ENCODE assay signal across 26 cellular contexts in genomic region chr20:23317081-23317480, GRCh38. TPM values are rescaled to one million over a fixed set of nuclear protein-coding genes. Genes with fewer than 3 reads are reported as not detected.
DNase-seq lines count a peak whose midpoint lies in the region; ATAC-seq and TF ChIP-seq lines count a peak whose summit lies in the region.
"Had no signal": no experiment of that assay in that cellular context is flagged by ENCODE, and none has a peak within 500 bp of the region (broad histone marks: within the 10 kb centered on the region; RNA-seq: fewer than 3 reads in every experiment).

No MANE protein-coding gene starts in this region.

- intact Hi-C loops in sigmoid colon (cut with DNase I): no loop called here

- H3K4me2 ChIP-seq in BLaER1: peak overlapping the region; percentile 20; the same call in 1 of the 2 replicates
- H3K4me2 ChIP-seq: A549 had no signal

- no peak for TF ChIP-seq POLR2A in sigmoid colon (IDR thresholded peaks at IDR 0.05)

- peak overlapping the region; percentile 7 for H3K27ac Mint-ChIP-seq in endothelial cell (ENCODE audit: unreplicated experiment)
- no peak overlapping the region for H3K27ac Mint-ChIP-seq in stimulated activated memory B cell treated with anti-CD40 and anti-IgM and Interleukin-4, amounts not matched to agents 10 μg/mL and 1 μg/mL and 100 μg/mL, for 72 hours
- H3K27ac Mint-ChIP-seq: B cell; CD14-positive monocyte; CD4-positive, alpha-beta memory T cell; CD4-positive, CD25-positive, alpha-beta regulatory T cell; CD8-positive, alpha-beta memory T cell had no signal

- H3K9me3 ChIP-seq in BLaER1 (peaks cover 14% of the 10 kb centered on the region; the same call in 1 of the 2 replicates), SJSA1 (replicated peaks) (no peaks in the 10 kb centered on the region), sigmoid colon (no peaks in the 10 kb centered on the region)

- ATAC-seq in stimulated activated memory B cell treated with anti-CD40 and anti-IgM and Interleukin-4, amounts not matched to agents 10 μg/mL and 1 μg/mL and 100 μg/mL, for 72 hours: no peak
- ATAC-seq: A549, GM12878 had no signal

- H3K9ac ChIP-seq in BLaER1: no peak overlapping the region

- 91% methylated on average over 5 of the region's 5 CpGs for WGBS in sigmoid colon, 2 donors

- TF ChIP-seq EP300 in sigmoid colon (IDR thresholded peaks at IDR 0.05): no peak

- no peaks in the 10 kb centered on the region for H3K27me3 ChIP-seq in BLaER1
- no peaks in the 10 kb centered on the region for H3K27me3 ChIP-seq in SJSA1 (replicated peaks)
- no peaks in the 10 kb centered on the region for H3K27me3 ChIP-seq in sigmoid colon

- H3K4me1 Mint-ChIP-seq in endothelial cell (ENCODE audit: unreplicated experiment): peaks cover 27% of the 10 kb centered on the region
- H3K4me1 Mint-ChIP-seq in stimulated activated memory B cell treated with anti-CD40 and anti-IgM and Interleukin-4, amounts not matched to agents 10 μg/mL and 1 μg/mL and 100 μg/mL, for 72 hours: no peaks in the 10 kb centered on the region
- H3K4me1 Mint-ChIP-seq: B cell; CD14-positive monocyte; CD4-positive, alpha-beta memory T cell; CD4-positive, CD25-positive, alpha-beta regulatory T cell; CD8-positive, alpha-beta memory T cell had no signal

- TF ChIP-seq CTCF in endothelial cell (IDR thresholded peaks at IDR 0.05; ENCODE audit: unreplicated experiment) (no peak), sigmoid colon (IDR thresholded peaks at IDR 0.05) (no peak), coronary artery (IDR thresholded peaks at IDR 0.05) (no peak)

- DNase-seq in SJSA1 (ENCODE audit: low read depth in 1 of 2, low spot score in 2 of 2) (peak; percentile 96 to 97), endothelial cell (ENCODE audit: low spot score) (no peak), sigmoid colon (peak; percentile 47), MV-4-11 (lab: John Stamatoyannopoulos, UW) (no peak), HT-29 (ENCODE audit: low spot score) (no peak), coronary artery (ENCODE audit: low spot score) (no peak)
- DNase-seq: AML-193; C1 segment of cervical spinal cord; CD4-positive, alpha-beta memory T cell; CD4-positive, CD25-positive, alpha-beta regulatory T cell; CD8-positive, alpha-beta memory T cell; COR-L47; DMS 273 treated with DMSO at 0.1 percent for 48 hours; DMS153; DMS53; DMS79; DND-41; EL; GDM1 had no signal

- no peak overlapping the region for H3K4me3 Mint-ChIP-seq in endothelial cell (ENCODE audit: unreplicated experiment)
- H3K4me3 Mint-ChIP-seq in stimulated activated memory B cell treated with anti-CD40 and anti-IgM and Interleukin-4, amounts not matched to agents 10 μg/mL and 1 μg/mL and 100 μg/mL, for 72 hours: no peak overlapping the region
- H3K4me3 Mint-ChIP-seq: B cell; CD14-positive monocyte; CD4-positive, alpha-beta memory T cell; CD4-positive, CD25-positive, alpha-beta regulatory T cell had no signal

- H4K20me1 ChIP-seq in BLaER1: no peaks in the 10 kb centered on the region

- H3K36me3 Mint-ChIP-seq in endothelial cell (ENCODE audit: low read depth, unreplicated experiment): no peaks in the 10 kb centered on the region
- peaks cover 9% of the 10 kb centered on the region for H3K36me3 Mint-ChIP-seq in stimulated activated memory B cell treated with anti-CD40 and anti-IgM and Interleukin-4, amounts not matched to agents 10 μg/mL and 1 μg/mL and 100 μg/mL, for 72 hours
- H3K36me3 Mint-ChIP-seq: CD14-positive monocyte; CD4-positive, alpha-beta memory T cell; CD4-positive, CD25-positive, alpha-beta regulatory T cell; CD8-positive, alpha-beta memory T cell had no signal

- H3K4me1 ChIP-seq in BLaER1 (peaks cover 11% of the 10 kb centered on the region; the same call in 1 of the 2 replicates), SJSA1 (replicated peaks) (peaks cover 60% of the 10 kb centered on the region), sigmoid colon (no peaks in the 10 kb centered on the region)
- H3K4me1 ChIP-seq: A549 had no signal

- H3K27ac ChIP-seq in BLaER1 (no peak overlapping the region), SJSA1 (peak overlapping the region; percentile 95), sigmoid colon (no peak overlapping the region), coronary artery (peak overlapping the region in 1 of 2 donors; percentile 36)
- H3K27ac ChIP-seq: 22Rv1, A549 had no signal

- H3K36me3 ChIP-seq in BLaER1 (no peaks in the 10 kb centered on the region), SJSA1 (no peaks in the 10 kb centered on the region), sigmoid colon (no peaks in the 10 kb centered on the region)

- no peaks in the 10 kb centered on the region for H3K9me3 Mint-ChIP-seq in endothelial cell (ENCODE audit: unreplicated experiment)
- no peaks in the 10 kb centered on the region for H3K9me3 Mint-ChIP-seq in stimulated activated memory B cell treated with anti-CD40 and anti-IgM and Interleukin-4, amounts not matched to agents 10 μg/mL and 1 μg/mL and 100 μg/mL, for 72 hours
- H3K9me3 Mint-ChIP-seq: CD4-positive, alpha-beta memory T cell; CD4-positive, CD25-positive, alpha-beta regulatory T cell; CD8-positive, alpha-beta memory T cell had no signal

- no peak overlapping the region for H3K4me3 ChIP-seq in BLaER1
- no peak overlapping the region for H3K4me3 ChIP-seq in SJSA1
- no peak overlapping the region for H3K4me3 ChIP-seq in sigmoid colon
- no peak overlapping the region for H3K4me3 ChIP-seq in coronary artery
- H3K4me3 ChIP-seq: A549, GM12878 had no signal

- peaks cover 4% of the 10 kb centered on the region for H3K27me3 Mint-ChIP-seq in endothelial cell (ENCODE audit: unreplicated experiment)
- H3K27me3 Mint-ChIP-seq in stimulated activated memory B cell treated with anti-CD40 and anti-IgM and Interleukin-4, amounts not matched to agents 10 μg/mL and 1 μg/mL and 100 μg/mL, for 72 hours: no peaks in the 10 kb centered on the region

RNA-seq across cellular contexts. Expression of gene NXT1, which starts 33.5 kb away (rescaled TPM):
- total RNA-seq in SJSA1 (2014; rRNA removed; shearing (Covaris generic)): 76.0 and 82.5 TPM in 2 replicates
- 24.5 TPM for total RNA-seq in endothelial cell (ENCODE audit: unreplicated experiment)
- 10 to 100 TPM; 19.9 to 57.6 (median 29.3) TPM for total RNA-seq in sigmoid colon
- polyA plus RNA-seq in sigmoid colon: 10 to 100 TPM in 2 of 3 donors, 1 to 10 TPM in 1; 8.1 to 22.3 (median 10.8) TPM
- 70.6 and 101 TPM in 2 replicates for total RNA-seq in HT-29 (2014; rRNA removed; shearing (Covaris generic))

RNA-seq across cellular contexts. Expression of gene GZF1, which starts 44.9 kb away (rescaled TPM):
- 19.4 and 22.0 TPM in 2 replicates for total RNA-seq in SJSA1 (2014; rRNA removed; shearing (Covaris generic))
- total RNA-seq in endothelial cell (ENCODE audit: unreplicated experiment): 9.6 TPM
- total RNA-seq in sigmoid colon: 10 to 100 TPM; 13.0 to 17.5 (median 17.1) TPM
- polyA plus RNA-seq in sigmoid colon: 1 to 10 TPM; 2.4 to 6.0 (median 4.9) TPM
- total RNA-seq in HT-29 (2014; rRNA removed; shearing (Covaris generic)): 11.2 and 25.2 TPM in 2 replicates

Comparison
In these comparisons a context has a peak if more than half of its experiments do, and no peak if none do; other contexts are left out.
1. DNase-seq: peak in SJSA1 (2 of 2) and sigmoid colon (single experiment); none in endothelial cell (single experiment), MV-4-11 (single experiment), HT-29 (single experiment) and coronary artery (single experiment).